ENCODE assay signal across 19 cellular contexts in genomic region chr11:56706486-56706885, GRCh38. TPM values are rescaled to one million over a fixed set of nuclear protein-coding genes. Genes with fewer than 3 reads are reported as not detected.
DNase-seq lines count a peak whose midpoint lies in the region; ATAC-seq and TF ChIP-seq lines count a peak whose summit lies in the region.
"Had no signal": no experiment of that assay in that cellular context is flagged by ENCODE, and none has a peak within 500 bp of the region (broad histone marks: within the 10 kb centered on the region; RNA-seq: fewer than 3 reads in every experiment).

No MANE protein-coding gene starts in this region.

- H3K4me1 ChIP-seq in BLaER1, result peaks cover 28% of the 10 kb centered on the region
- H3K4me1 ChIP-seq: BE2C had no signal

- H3K36me3 Mint-ChIP-seq in WTC11, result peaks cover 26% of the 10 kb centered on the region

- no peaks in the 10 kb centered on the region for H3K36me3 ChIP-seq in BLaER1
- H3K36me3 ChIP-seq: BE2C had no signal

- POLR2A ChIA-PET in WTC11 (lab: Charles Lee), result no interaction called here

- peak overlapping the region; percentile 3; the same call in 1 of the 2 replicates for H3K9ac ChIP-seq in BLaER1

- intact Hi-C loops in Right ventricle myocardium superior (cut with DNase I), result no loop called here

- no peak overlapping the region for H3K27ac Mint-ChIP-seq in WTC11

- H3K27me3 Mint-ChIP-seq in WTC11 (ENCODE audit: low read depth), result peaks cover 3% of the 10 kb centered on the region; the same call in 1 of the 2 replicates

- H4K20me1 ChIP-seq in BLaER1, result no peaks in the 10 kb centered on the region

- H3K27ac ChIP-seq in BLaER1, result peak overlapping the region; percentile 49; the same call in 1 of the 2 replicates
- H3K27ac ChIP-seq: RWPE1 had no signal

- CTCF ChIA-PET in WTC11 (lab: Charles Lee), result interaction anchor here (1.0 to 1.1 kb wide), 2 partner anchors 72 to 80 kb away, joined by 3 read pairs; no protein-coding TSS in a partner anchor

- H3K9me3 ChIP-seq in BLaER1, result 0 out of 2 replicates have a peak, but pooled peaks cover 6% of the 10 kb centered on the region
- H3K9me3 ChIP-seq: BE2C had no signal

- H3K4me1 Mint-ChIP-seq in WTC11, result peaks cover 9% of the 10 kb centered on the region

- ATAC-seq in WTC11 (peak; percentile 26; the same call in 1 of the 2 replicates), Right ventricle myocardium superior (ENCODE audit: poor library complexity) (no peak)
- ATAC-seq: PC-3 had no signal

- H3K9me3 Mint-ChIP-seq in WTC11, result peaks cover 42% of the 10 kb centered on the region

- no peak for TF ChIP-seq CTCF in WTC11 (IDR thresholded peaks at IDR 0.05)

- H3K4me3 ChIP-seq in BLaER1, result no peak overlapping the region
- no peak overlapping the region for H3K4me3 ChIP-seq in Jurkat, Clone E6-1 (ENCODE audit: low read length)

- peak overlapping the region; percentile 70 for H3K4me2 ChIP-seq in BLaER1

- DNase-seq in Jurkat, Clone E6-1 (ENCODE audit: low read depth, low spot score), result peak; percentile 17
- DNase-seq in WTC11 (ENCODE audit: low spot score) (no peak), kidney tubule cell (ENCODE audit: low spot score) (peak; percentile 67), activated T-cell treated with anti-CD3 and anti-CD28 coated beads for 4 hours (no peak), Right ventricle myocardium superior (no peak), SHP77 (lab: John Stamatoyannopoulos, UW) (no peak), mucosa of gallbladder (ENCODE audit: low spot score) (no peak)
- DNase-seq: 8988T, BE2C, GF-D8, Karpas-422, NCI-H1417, NCI-H1930, NCI-H2171, NCI-H446, PC-3 had no signal

- no peaks in the 10 kb centered on the region for H3K27me3 ChIP-seq in BLaER1
- H3K27me3 ChIP-seq: BE2C had no signal

- H3K4me3 Mint-ChIP-seq in WTC11, result no peak overlapping the region

TF ChIP-seq in WTC11, 78 proteins besides CTCF, POLR2A, EP300 and RAD21 (continues in another document):
- TF ChIP-seq FOXP1 (CRISPR knock-in tag; IDR thresholded peaks at IDR 0.05; ENCODE audit: borderline replicate concordance) (no peak), HMGA2 (CRISPR knock-in tag; IDR thresholded peaks at IDR 0.05) (no peak), CREB1 (CRISPR knock-in tag; IDR thresholded peaks at IDR 0.05) (no peak), ESRRA (CRISPR knock-in tag; IDR thresholded peaks at IDR 0.05; ENCODE audit: borderline replicate concordance) (no peak), ZNF263 (CRISPR knock-in tag; IDR thresholded peaks at IDR 0.05; ENCODE audit: low read depth) (no peak), MLX (CRISPR knock-in tag; IDR thresholded peaks at IDR 0.05) (no peak), ZNF138 (CRISPR knock-in tag; conservative IDR thresholded peaks at IDR 0.05) (no peak), ZNF396 (CRISPR knock-in tag; IDR thresholded peaks at IDR 0.05; ENCODE audit: borderline replicate concordance) (no peak)
- TF ChIP-seq, protein P1, sequence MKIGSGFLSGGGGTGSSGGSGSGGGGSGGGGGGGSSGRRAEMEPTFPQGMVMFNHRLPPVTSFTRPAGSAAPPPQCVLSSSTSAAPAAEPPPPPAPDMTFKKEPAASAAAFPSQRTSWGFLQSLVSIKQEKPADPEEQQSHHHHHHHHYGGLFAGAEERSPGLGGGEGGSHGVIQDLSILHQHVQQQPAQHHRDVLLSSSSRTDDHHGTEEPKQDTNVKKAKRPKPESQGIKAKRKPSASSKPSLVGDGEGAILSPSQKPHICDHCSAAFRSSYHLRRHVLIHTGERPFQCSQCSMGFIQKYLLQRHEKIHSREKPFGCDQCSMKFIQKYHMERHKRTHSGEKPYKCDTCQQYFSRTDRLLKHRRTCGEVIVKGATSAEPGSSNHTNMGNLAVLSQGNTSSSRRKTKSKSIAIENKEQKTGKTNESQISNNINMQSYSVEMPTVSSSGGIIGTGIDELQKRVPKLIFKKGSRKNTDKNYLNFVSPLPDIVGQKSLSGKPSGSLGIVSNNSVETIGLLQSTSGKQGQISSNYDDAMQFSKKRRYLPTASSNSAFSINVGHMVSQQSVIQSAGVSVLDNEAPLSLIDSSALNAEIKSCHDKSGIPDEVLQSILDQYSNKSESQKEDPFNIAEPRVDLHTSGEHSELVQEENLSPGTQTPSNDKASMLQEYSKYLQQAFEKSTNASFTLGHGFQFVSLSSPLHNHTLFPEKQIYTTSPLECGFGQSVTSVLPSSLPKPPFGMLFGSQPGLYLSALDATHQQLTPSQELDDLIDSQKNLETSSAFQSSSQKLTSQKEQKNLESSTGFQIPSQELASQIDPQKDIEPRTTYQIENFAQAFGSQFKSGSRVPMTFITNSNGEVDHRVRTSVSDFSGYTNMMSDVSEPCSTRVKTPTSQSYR (CRISPR knock-in tag; IDR thresholded peaks at IDR 0.05), result no peak
- TF ChIP-seq, protein P2, sequence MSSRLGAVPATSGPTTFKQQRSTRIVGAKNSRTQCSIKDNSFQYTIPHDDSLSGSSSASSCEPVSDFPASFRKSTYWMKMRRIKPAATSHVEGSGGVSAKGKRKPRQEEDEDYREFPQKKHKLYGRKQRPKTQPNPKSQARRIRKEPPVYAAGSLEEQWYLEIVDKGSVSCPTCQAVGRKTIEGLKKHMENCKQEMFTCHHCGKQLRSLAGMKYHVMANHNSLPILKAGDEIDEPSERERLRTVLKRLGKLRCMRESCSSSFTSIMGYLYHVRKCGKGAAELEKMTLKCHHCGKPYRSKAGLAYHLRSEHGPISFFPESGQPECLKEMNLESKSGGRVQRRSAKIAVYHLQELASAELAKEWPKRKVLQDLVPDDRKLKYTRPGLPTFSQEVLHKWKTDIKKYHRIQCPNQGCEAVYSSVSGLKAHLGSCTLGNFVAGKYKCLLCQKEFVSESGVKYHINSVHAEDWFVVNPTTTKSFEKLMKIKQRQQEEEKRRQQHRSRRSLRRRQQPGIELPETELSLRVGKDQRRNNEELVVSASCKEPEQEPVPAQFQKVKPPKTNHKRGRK (CRISPR knock-in tag; IDR thresholded peaks at IDR 0.05; ENCODE audit: borderline replicate concordance), result no peak
- TF ChIP-seq, protein P3, sequence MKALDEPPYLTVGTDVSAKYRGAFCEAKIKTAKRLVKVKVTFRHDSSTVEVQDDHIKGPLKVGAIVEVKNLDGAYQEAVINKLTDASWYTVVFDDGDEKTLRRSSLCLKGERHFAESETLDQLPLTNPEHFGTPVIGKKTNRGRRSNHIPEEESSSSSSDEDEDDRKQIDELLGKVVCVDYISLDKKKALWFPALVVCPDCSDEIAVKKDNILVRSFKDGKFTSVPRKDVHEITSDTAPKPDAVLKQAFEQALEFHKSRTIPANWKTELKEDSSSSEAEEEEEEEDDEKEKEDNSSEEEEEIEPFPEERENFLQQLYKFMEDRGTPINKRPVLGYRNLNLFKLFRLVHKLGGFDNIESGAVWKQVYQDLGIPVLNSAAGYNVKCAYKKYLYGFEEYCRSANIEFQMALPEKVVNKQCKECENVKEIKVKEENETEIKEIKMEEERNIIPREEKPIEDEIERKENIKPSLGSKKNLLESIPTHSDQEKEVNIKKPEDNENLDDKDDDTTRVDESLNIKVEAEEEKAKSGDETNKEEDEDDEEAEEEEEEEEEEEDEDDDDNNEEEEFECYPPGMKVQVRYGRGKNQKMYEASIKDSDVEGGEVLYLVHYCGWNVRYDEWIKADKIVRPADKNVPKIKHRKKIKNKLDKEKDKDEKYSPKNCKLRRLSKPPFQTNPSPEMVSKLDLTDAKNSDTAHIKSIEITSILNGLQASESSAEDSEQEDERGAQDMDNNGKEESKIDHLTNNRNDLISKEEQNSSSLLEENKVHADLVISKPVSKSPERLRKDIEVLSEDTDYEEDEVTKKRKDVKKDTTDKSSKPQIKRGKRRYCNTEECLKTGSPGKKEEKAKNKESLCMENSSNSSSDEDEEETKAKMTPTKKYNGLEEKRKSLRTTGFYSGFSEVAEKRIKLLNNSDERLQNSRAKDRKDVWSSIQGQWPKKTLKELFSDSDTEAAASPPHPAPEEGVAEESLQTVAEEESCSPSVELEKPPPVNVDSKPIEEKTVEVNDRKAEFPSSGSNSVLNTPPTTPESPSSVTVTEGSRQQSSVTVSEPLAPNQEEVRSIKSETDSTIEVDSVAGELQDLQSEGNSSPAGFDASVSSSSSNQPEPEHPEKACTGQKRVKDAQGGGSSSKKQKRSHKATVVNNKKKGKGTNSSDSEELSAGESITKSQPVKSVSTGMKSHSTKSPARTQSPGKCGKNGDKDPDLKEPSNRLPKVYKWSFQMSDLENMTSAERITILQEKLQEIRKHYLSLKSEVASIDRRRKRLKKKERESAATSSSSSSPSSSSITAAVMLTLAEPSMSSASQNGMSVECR (CRISPR knock-in tag; IDR thresholded peaks at IDR 0.05; ENCODE audit: borderline replicate concordance), result no peak

RNA-seq across cellular contexts. Expression of gene OR9G1, which starts 7.6 kb away (rescaled TPM):
- not detected for polyA plus RNA-seq in Jurkat, Clone E6-1 (2012; ENCODE audit: insufficient read depth, insufficient read length)
- total RNA-seq in WTC11 (2021), result not detected in 3 replicates
- total RNA-seq in Right ventricle myocardium superior, result not detected
- not detected for total RNA-seq in mucosa of gallbladder
- total RNA-seq: H4, PC-3 had no signal

RNA-seq across cellular contexts. Expression of gene OR9G4, which starts 42.0 kb away (rescaled TPM):
- not detected for polyA plus RNA-seq in Jurkat, Clone E6-1 (2012; ENCODE audit: insufficient read depth, insufficient read length)
- total RNA-seq in WTC11 (2021) (not detected in 3 replicates), Right ventricle myocardium superior (not detected), mucosa of gallbladder (not detected)
- total RNA-seq: H4, PC-3 had no signal

RNA-seq across cellular contexts. Expression of gene OR5AR1, which starts 43.0 kb away (rescaled TPM):
- polyA plus RNA-seq in Jurkat, Clone E6-1 (2012; ENCODE audit: insufficient read depth, insufficient read length), result not detected
- not detected in 3 replicates for total RNA-seq in WTC11 (2021)
- total RNA-seq in Right ventricle myocardium superior, result not detected
- total RNA-seq in mucosa of gallbladder, result not detected
- total RNA-seq: H4, PC-3 had no signal

Comparison
In these comparisons a context has a peak if more than half of its experiments do, and no peak if none do; other contexts are left out.
1. DNase-seq: peak in Jurkat, Clone E6-1 (single experiment) and kidney tubule cell (single experiment); none in WTC11 (single experiment), activated T-cell treated with anti-CD3 and anti-CD28 coated beads for 4 hours (single experiment), Right ventricle myocardium superior (single experiment), SHP77 (0 of 2) and mucosa of gallbladder (single experiment).